In genomic region chr2:134919360-134920210, GRCh38 we compare ENCODE assay signal across 8 cellular contexts. TPM values are rescaled to one million over a fixed set of nuclear protein-coding genes. Genes with fewer than 3 reads are reported as not detected.
DNase-seq lines count a peak whose midpoint lies in the region; ATAC-seq and TF ChIP-seq lines count a peak whose summit lies in the region.

No MANE protein-coding gene starts in this region.

- H3K27me3 ChIP-seq in HL-60 (ENCODE audit: insufficient read depth, poor library complexity, severe bottlenecking) = no peaks in the 10 kb centered on the region

- peak; percentile 2 for ATAC-seq in left lobe of liver
- ATAC-seq in GM19455 (IDR thresholded peaks at IDR 0.05; ENCODE audit: unreplicated experiment) = no peak

- H3K4me3 ChIP-seq in HL-60 (replicated peaks; ENCODE audit: insufficient read depth, low read length) (peak overlapping the region; percentile 81), cardiac fibroblast (replicated peaks in 1 of 2; ENCODE audit: low read depth in 2 of 2, low read length in 2 of 2) (peak overlapping the region; percentile 82 to 93)

- H3K27ac ChIP-seq in HL-60 (replicated peaks) = peak overlapping the region; percentile 98

- TF ChIP-seq CTCF in HL-60 (IDR thresholded peaks at IDR 0.05; ENCODE audit: insufficient read depth, low read length) = no peak
- TF ChIP-seq CTCF in cardiac fibroblast (IDR thresholded peaks at IDR 0.05; ENCODE audit: low read depth, low read length) = no peak

- DNase-seq in ELR (ENCODE audit: low read depth) = peak; percentile 53
- DNase-seq in HL-60 (ENCODE audit: low read depth in 1 of 2, low spot score in 1 of 2) = peak in 1 of 2 experiments; percentile 25
- peak; percentile 9 to 53 (median 21) for DNase-seq in T-helper 1 cell
- peak in 1 of 2 donors; percentile 40 for DNase-seq in cardiac fibroblast (ENCODE audit: low read depth in 2 of 2)
- DNase-seq in left lobe of liver (ENCODE audit: low spot score) = peak; percentile 51
- peak; percentile 27 to 44 for DNase-seq in stimulated activated CD4-positive, alpha-beta T cell treated with anti-CD3 and anti-CD28 coated beads, Interleukin-4, amount 100 ng/mL, for 48 hours (ENCODE audit: low read depth in 2 of 2)
- no peak for DNase-seq in GM19240 (ENCODE audit: insufficient read length, low spot score)

RNA-seq across cellular contexts. Expression of gene CCNT2, which starts 1.0 kb away (rescaled TPM):
- 19.5 TPM for total RNA-seq in left lobe of liver
